ENCODE assay signal across 14 cellular contexts in the genomic region with DNA sequence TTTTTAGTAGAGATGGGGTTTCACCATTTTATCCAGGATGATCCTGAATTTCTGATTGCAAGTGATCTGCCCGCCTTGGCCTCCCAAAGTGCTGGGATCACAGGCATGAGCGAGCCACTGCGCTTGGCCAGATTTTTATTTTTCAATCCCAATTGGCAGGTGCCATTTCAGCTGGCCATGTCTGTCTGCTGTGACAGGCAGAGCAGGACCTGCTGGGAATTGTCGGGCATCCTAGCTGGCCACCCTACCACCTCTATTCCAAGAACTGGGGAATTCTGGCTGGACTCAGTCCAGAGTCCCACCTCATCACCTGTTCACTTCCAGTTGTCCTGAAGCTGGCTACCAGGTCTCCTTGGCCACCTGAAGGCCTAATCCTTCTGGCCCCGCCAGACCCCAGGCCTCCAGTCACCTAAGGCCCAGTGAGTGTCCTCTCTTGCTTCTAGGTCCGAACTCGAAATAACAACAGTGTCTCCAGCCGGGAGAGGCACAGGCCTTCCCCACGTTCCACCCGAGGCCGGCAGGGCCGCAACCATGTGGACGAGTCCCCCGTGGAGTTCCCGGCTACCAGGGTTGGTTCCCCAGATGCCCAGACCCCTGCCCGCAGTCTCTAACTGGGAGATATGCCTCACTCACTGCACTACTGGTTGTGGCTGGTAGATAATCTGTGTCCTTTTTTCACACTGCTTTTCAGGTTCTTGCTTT. TPM values are rescaled to one million over a fixed set of nuclear protein-coding genes. Genes with fewer than 3 reads are reported as not detected.
DNase-seq lines count a peak whose midpoint lies in the region; ATAC-seq and TF ChIP-seq lines count a peak whose summit lies in the region.
"Had no signal": no experiment of that assay in that cellular context is flagged by ENCODE, and none has a peak within 500 bp of the region (broad histone marks: within the 10 kb centered on the region; RNA-seq: fewer than 3 reads in every experiment).

No MANE protein-coding gene starts in this region.

- H3K9ac ChIP-seq in H9 (ENCODE audit: extremely low read depth, insufficient read length, low read length) (no peak overlapping the region), endodermal cell (ENCODE audit: extremely low read depth, low read length, poor library complexity, severe bottlenecking) (no peak overlapping the region)
- H3K9ac ChIP-seq: GM23248 had no signal

- peak overlapping the region; percentile 87 to 94 (median 89) for H3K27ac Mint-ChIP-seq in H9
- peak overlapping the region; percentile 95 for H3K27ac Mint-ChIP-seq in WTC11
- peak overlapping the region; percentile 5 for H3K27ac Mint-ChIP-seq in endodermal cell
- H3K27ac Mint-ChIP-seq in activated T-helper 2 cell treated with anti-CD3 and anti-CD28 coated beads, Interferon-gamma antibody, Interleukin-2, Interleukin-4, amounts not matched to agents 10 μg/mL and 5 μg/mL and 100 μg/mL, durations not matched to agents 14 hours and 24 hours and 36 hours: no peak overlapping the region
- H3K27ac Mint-ChIP-seq: CD4-positive, alpha-beta T cell had no signal

- POLR2A ChIA-PET in WTC11 (lab: Charles Lee): no interaction called here

- WGBS in H9 (ENCODE audit: extremely low coverage, insufficient read length, low lambda C conversion rate): no CpG with 5 or more reads among the region's 16 CpGs
- WGBS in endodermal cell (ENCODE audit: insufficient coverage in 1 of 2, insufficient read length in 1 of 2), 2 experiments: 97 to 99% methylated on average over 14 to 16 of the region's 16 CpGs
- 46 to 63% (median 48%) methylated on average over 16 of the region's 16 CpGs for WGBS in psoas muscle, 3 donors

- H4K5ac ChIP-seq in H9 (ENCODE audit: insufficient read length, low read depth, low read length): no peak overlapping the region

- ATAC-seq in WTC11: no peak
- peak; percentile 37 to 67 (median 56) for ATAC-seq in psoas muscle
- ATAC-seq: A549 had no signal

- H2BK15ac ChIP-seq in H9 (ENCODE audit: low read depth, low read length): no peak overlapping the region

- no peaks in the 10 kb centered on the region for H3K23me2 ChIP-seq in H9 (ENCODE audit: insufficient read length, low read depth, low read length, poor library complexity, severe bottlenecking)

- no peak overlapping the region for H2AK5ac ChIP-seq in H9 (ENCODE audit: insufficient read length, low read length)

- H3K4me1 Mint-ChIP-seq in H9 (peaks cover 24 to 34% of the 10 kb centered on the region in 2 experiments), WTC11 (peaks cover 35% of the 10 kb centered on the region), endodermal cell (peaks cover 2% of the 10 kb centered on the region)
- H3K4me1 Mint-ChIP-seq in activated T-helper 2 cell treated with anti-CD3 and anti-CD28 coated beads, Interferon-gamma antibody, Interleukin-2, Interleukin-4, amounts not matched to agents 10 μg/mL and 5 μg/mL and 100 μg/mL, durations not matched to agents 14 hours and 24 hours and 36 hours (ENCODE audit: low read depth): peaks cover 2% of the 10 kb centered on the region

- H3K27me3 ChIP-seq in H9 (ENCODE audit: insufficient read depth, low read length) (no peaks in the 10 kb centered on the region), endodermal cell (ENCODE audit: control insufficient read depth, insufficient read depth, low read length, poor library complexity, severe bottlenecking) (no peaks in the 10 kb centered on the region), psoas muscle (ENCODE audit: insufficient read depth in 3 of 3, low read length in 2 of 3) (no peaks in the 10 kb centered on the region)

- H3K27ac ChIP-seq in H9 (ENCODE audit: insufficient read length, low read depth, low read length): no peak overlapping the region
- no peak overlapping the region for H3K27ac ChIP-seq in endodermal cell (ENCODE audit: low read depth, low read length)
- peak overlapping the region; percentile 69 for H3K27ac ChIP-seq in psoas muscle
- H3K27ac ChIP-seq: A549, C4-2B, GM23248 had no signal

- intact Hi-C loops in psoas muscle (cut with DNase I): loop anchor here (5.0 to 10.0 kb wide), 2 partner anchors 509 to 511 kb away; no protein-coding TSS in a partner anchor
- intact Hi-C loops in activated T-helper 2 cell treated with anti-CD3 and anti-CD28 coated beads, Interferon-gamma antibody, Interleukin-2, Interleukin-4, amounts not matched to agents 10 μg/mL and 5 μg/mL and 100 μg/mL, durations not matched to agents 14 hours and 24 hours and 36 hours (cut with micrococcal nuclease): no loop called here

- H4K91ac ChIP-seq in H9 (ENCODE audit: insufficient read length, low read depth, low read length): no peak overlapping the region

- H3K56ac ChIP-seq in H9 (ENCODE audit: insufficient read length, low read depth, low read length): no peak overlapping the region

- no peaks in the 10 kb centered on the region; the same call in 1 of the 2 replicates for H3K79me2 ChIP-seq in H9 (ENCODE audit: insufficient read depth, low read length)

- no peak overlapping the region for H2BK20ac ChIP-seq in H9 (ENCODE audit: low read depth, low read length, poor library complexity, severe bottlenecking)

- H3K14ac ChIP-seq in H9 (ENCODE audit: insufficient read depth, low read length): no peak overlapping the region

- no peak for TF ChIP-seq CTCF in H9 (conservative IDR thresholded peaks at IDR 0.05)
- no peak for TF ChIP-seq CTCF in WTC11 (IDR thresholded peaks at IDR 0.05)
- no peak for TF ChIP-seq CTCF in endodermal cell (conservative IDR thresholded peaks at IDR 0.05)
- TF ChIP-seq CTCF in psoas muscle (IDR thresholded peaks at IDR 0.05): no peak

- H2BK5ac ChIP-seq in H9 (ENCODE audit: insufficient read length, low read length): no peak overlapping the region

- H3K36me3 Mint-ChIP-seq in H9 (ENCODE audit: insufficient read depth in 1 of 3, low read depth in 3 of 3) (peaks cover 88 to 100% (median 99%) of the 10 kb centered on the region in 3 experiments), WTC11 (peaks cover 99% of the 10 kb centered on the region), endodermal cell (ENCODE audit: low read depth) (peaks cover 97% of the 10 kb centered on the region)
- no peaks in the 10 kb centered on the region for H3K36me3 Mint-ChIP-seq in activated T-helper 2 cell treated with anti-CD3 and anti-CD28 coated beads, Interferon-gamma antibody, Interleukin-2, Interleukin-4, amounts not matched to agents 10 μg/mL and 5 μg/mL and 100 μg/mL, durations not matched to agents 14 hours and 24 hours and 36 hours (ENCODE audit: low read depth)

- H2BK12ac ChIP-seq in H9 (ENCODE audit: insufficient read length, low read depth, low read length): no peak overlapping the region

- no peak overlapping the region for H2AFZ ChIP-seq in H9 (ENCODE audit: low read length)
- H2AFZ ChIP-seq: GM23248 had no signal

- no peak overlapping the region for H3K4ac ChIP-seq in H9 (ENCODE audit: low read depth, low read length)

- H2BK120ac ChIP-seq in H9 (ENCODE audit: low read depth, low read length, poor library complexity, severe bottlenecking): no peak overlapping the region

- H3T11ph ChIP-seq in H9 (ENCODE audit: low read length): no peak overlapping the region

- DNase-seq in H9 (no peak), WTC11 (ENCODE audit: low spot score) (no peak), endodermal cell (no peak), psoas muscle (peak in 1 of 2 donors; percentile 32), NCI-H524 (lab: John Stamatoyannopoulos, UW) (no peak), NCI-H345 treated with DMSO at 0.1 percent for 48 hours (lab: John Stamatoyannopoulos, UW; ENCODE audit: unreplicated experiment) (no peak)
- DNase-seq in activated T-helper 2 cell treated with anti-CD3 and anti-CD28 coated beads, Interferon-gamma antibody, Interleukin-2, Interleukin-4, amounts not matched to agents 10 μg/mL and 5 μg/mL and 100 μg/mL, durations not matched to agents 14 hours and 24 hours and 36 hours (ENCODE audit: low spot score): no peak
- DNase-seq: AML-193; Caco-2; CD4-positive, alpha-beta T cell; GM23248; H7 had no signal

- no peaks in the 10 kb centered on the region for H3K9me3 ChIP-seq in H9 (ENCODE audit: control insufficient read depth, low read depth, low read length)
- no peaks in the 10 kb centered on the region for H3K9me3 ChIP-seq in endodermal cell (ENCODE audit: control insufficient read depth, low read length)
- no peaks in the 10 kb centered on the region for H3K9me3 ChIP-seq in psoas muscle
- H3K9me3 ChIP-seq: A549, Caco-2 had no signal

- CTCF ChIA-PET in WTC11 (lab: Charles Lee): no interaction called here

- no peak overlapping the region for H3K4me2 ChIP-seq in H9 (ENCODE audit: insufficient read depth, insufficient read length, low read length)
- H3K4me2 ChIP-seq: A549 had no signal

- H3K4me3 Mint-ChIP-seq in H9 (no peak overlapping the region), WTC11 (no peak overlapping the region), endodermal cell (no peak overlapping the region)
- no peak overlapping the region for H3K4me3 Mint-ChIP-seq in activated T-helper 2 cell treated with anti-CD3 and anti-CD28 coated beads, Interferon-gamma antibody, Interleukin-2, Interleukin-4, amounts not matched to agents 10 μg/mL and 5 μg/mL and 100 μg/mL, durations not matched to agents 14 hours and 24 hours and 36 hours (ENCODE audit: low read depth)
- H3K4me3 Mint-ChIP-seq: CD4-positive, alpha-beta T cell had no signal

- H3K9me3 Mint-ChIP-seq in H9: no peaks in the 10 kb centered on the region
- no peaks in the 10 kb centered on the region for H3K9me3 Mint-ChIP-seq in WTC11
- H3K9me3 Mint-ChIP-seq in endodermal cell: no peaks in the 10 kb centered on the region
- no peaks in the 10 kb centered on the region for H3K9me3 Mint-ChIP-seq in activated T-helper 2 cell treated with anti-CD3 and anti-CD28 coated beads, Interferon-gamma antibody, Interleukin-2, Interleukin-4, amounts not matched to agents 10 μg/mL and 5 μg/mL and 100 μg/mL, durations not matched to agents 14 hours and 24 hours and 36 hours
- H3K9me3 Mint-ChIP-seq: CD4-positive, alpha-beta T cell had no signal

- H3K36me3 ChIP-seq in endodermal cell (ENCODE audit: control insufficient read depth, insufficient read depth, low read length): peaks cover 95% of the 10 kb centered on the region
- no peaks in the 10 kb centered on the region for H3K36me3 ChIP-seq in psoas muscle (ENCODE audit: insufficient read depth in 1 of 2, low read depth in 1 of 2)

- H3K79me1 ChIP-seq in H9 (ENCODE audit: insufficient read depth, low read depth, low read length, poor library complexity, severe bottlenecking): peaks cover 5% of the 10 kb centered on the region

- no peaks in the 10 kb centered on the region for H3K4me1 ChIP-seq in H9 (ENCODE audit: insufficient read depth, low read length)
- H3K4me1 ChIP-seq in endodermal cell (ENCODE audit: control insufficient read depth, insufficient read depth, low read length): no peaks in the 10 kb centered on the region
- H3K4me1 ChIP-seq in psoas muscle: peaks cover 12% of the 10 kb centered on the region
- H3K4me1 ChIP-seq: A549, Caco-2 had no signal

- H3K27me3 Mint-ChIP-seq in H9 (ENCODE audit: low read depth) (no peaks in the 10 kb centered on the region), WTC11 (ENCODE audit: low read depth) (no peaks in the 10 kb centered on the region), endodermal cell (ENCODE audit: insufficient read depth) (no peaks in the 10 kb centered on the region)
- no peaks in the 10 kb centered on the region for H3K27me3 Mint-ChIP-seq in activated T-helper 2 cell treated with anti-CD3 and anti-CD28 coated beads, Interferon-gamma antibody, Interleukin-2, Interleukin-4, amounts not matched to agents 10 μg/mL and 5 μg/mL and 100 μg/mL, durations not matched to agents 14 hours and 24 hours and 36 hours (ENCODE audit: low read depth)
- H3K27me3 Mint-ChIP-seq: CD4-positive, alpha-beta T cell had no signal

- H3K4me3 ChIP-seq in endodermal cell (ENCODE audit: low read length) (no peak overlapping the region), psoas muscle (no peak overlapping the region)
- H3K4me3 ChIP-seq: A549, GM23248 had no signal

- no peaks in the 10 kb centered on the region for H4K20me1 ChIP-seq in H9 (ENCODE audit: control insufficient read depth, insufficient read depth, insufficient read length)

- H3K18ac ChIP-seq in H9 (ENCODE audit: insufficient read length, low read depth, low read length): no peak overlapping the region

- no peak overlapping the region for H3K23ac ChIP-seq in H9 (ENCODE audit: insufficient read length, low read depth, low read length)

- no peak overlapping the region for H4K8ac ChIP-seq in H9 (replicated peaks; ENCODE audit: insufficient read length, low read depth, low read length)

RNA-seq across cellular contexts. Expression of a gene that starts 24.0 kb away (rescaled TPM):
- 980 and 996 TPM in 2 replicates for total RNA-seq in H9 (2021)
- total RNA-seq in WTC11 (2021): 638 to 682 TPM (median 641 TPM) in 3 replicates
- total RNA-seq in endodermal cell: 100 to 1,000 TPM in 1 of 2 donors, 10 to 100 TPM in 1; 82.1 to 283 TPM
- polyA plus RNA-seq in endodermal cell (2013, experiment 1 of 2): 68.5 TPM
- 50.5 TPM for polyA plus RNA-seq in endodermal cell (2013, experiment 2 of 2)
- total RNA-seq in psoas muscle: under 1 TPM; 0.08 to 0.64 (median 0.24) TPM
- polyA plus RNA-seq in psoas muscle: under 1 TPM; 0.14 to 0.19 (median 0.17) TPM
- total RNA-seq in activated T-helper 2 cell treated with anti-CD3 and anti-CD28 coated beads, Interferon-gamma antibody, Interleukin-2, Interleukin-4, amounts not matched to agents 10 μg/mL and 5 μg/mL and 100 μg/mL, durations not matched to agents 14 hours and 24 hours and 36 hours: 2.8 and 3.4 TPM in 2 replicates

RNA-seq across cellular contexts. Expression of a gene that starts 33.5 kb away (rescaled TPM):
- total RNA-seq in H9 (2021) (286 and 289 TPM in 2 replicates), WTC11 (2021) (154 to 159 TPM (median 155 TPM) in 3 replicates), endodermal cell (100 to 1,000 TPM; 180 to 265 TPM), psoas muscle (10 to 100 TPM; 34.8 to 62.9 (median 54.7) TPM)
- 153 TPM for polyA plus RNA-seq in endodermal cell (2013, experiment 1 of 2)
- 143 TPM for polyA plus RNA-seq in endodermal cell (2013, experiment 2 of 2)
- 10 to 100 TPM; 30.9 to 77.8 (median 51.5) TPM for polyA plus RNA-seq in psoas muscle
- total RNA-seq in activated T-helper 2 cell treated with anti-CD3 and anti-CD28 coated beads, Interferon-gamma antibody, Interleukin-2, Interleukin-4, amounts not matched to agents 10 μg/mL and 5 μg/mL and 100 μg/mL, durations not matched to agents 14 hours and 24 hours and 36 hours: 143 and 149 TPM in 2 replicates

RNA-seq across cellular contexts. Expression of a gene that starts 42.9 kb away (rescaled TPM):
- 65.0 and 66.1 TPM in 2 replicates for total RNA-seq in H9 (2021)
- total RNA-seq in WTC11 (2021): 41.8 to 42.4 TPM (median 42.3 TPM) in 3 replicates
- 10 to 100 TPM; 21.2 to 49.2 TPM for total RNA-seq in endodermal cell
- 43.4 TPM for polyA plus RNA-seq in endodermal cell (2013, experiment 1 of 2)
- polyA plus RNA-seq in endodermal cell (2013, experiment 2 of 2): 41.9 TPM
- 10 to 100 TPM; 28.4 to 50.8 (median 43.4) TPM for total RNA-seq in psoas muscle
- 10 to 100 TPM; 15.9 to 55.4 (median 38.3) TPM for polyA plus RNA-seq in psoas muscle
- total RNA-seq in activated T-helper 2 cell treated with anti-CD3 and anti-CD28 coated beads, Interferon-gamma antibody, Interleukin-2, Interleukin-4, amounts not matched to agents 10 μg/mL and 5 μg/mL and 100 μg/mL, durations not matched to agents 14 hours and 24 hours and 36 hours: 55.7 and 56.5 TPM in 2 replicates

Comparison
In these comparisons a context has a peak if more than half of its experiments do, and no peak if none do; other contexts are left out.
1. RNA of a gene that starts 24.0 kb away (total RNA-seq): 980 to 996 TPM in H9, 638 to 682 TPM in WTC11 and 82.1 to 283 TPM in endodermal cell; 2.8 to 3.4 TPM in activated T-helper 2 cell treated with anti-CD3 and anti-CD28 coated beads, Interferon-gamma antibody, Interleukin-2, Interleukin-4, amounts not matched to agents 10 μg/mL and 5 μg/mL and 100 μg/mL, durations not matched to agents 14 hours and 24 hours and 36 hours and 0.08 to 0.64 TPM in psoas muscle; every median in the first group is over 10 times any median in the second.